ENCODE assay signal across 8 cellular contexts in the genomic region with DNA sequence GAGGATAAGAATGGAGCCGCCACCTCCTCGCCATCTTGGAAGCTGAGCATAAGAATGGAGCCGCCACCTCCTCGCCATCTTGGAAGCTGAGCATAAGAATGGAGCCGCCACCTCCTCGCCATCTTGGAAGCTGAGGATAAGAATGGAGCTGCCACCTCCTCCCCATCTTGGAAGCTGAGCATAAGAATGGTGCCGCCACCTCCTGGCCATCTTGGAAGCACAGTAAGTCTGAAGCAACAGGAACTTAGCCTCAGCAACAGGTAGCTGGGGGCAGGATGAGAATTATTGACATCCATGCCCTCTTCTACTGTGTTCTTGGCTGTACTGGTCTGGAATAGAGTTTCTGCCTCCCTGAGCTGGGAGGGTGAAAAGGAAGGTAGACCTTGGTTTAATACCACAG.
A peak's percentile ranks its signal among the peaks of the same experiment; 100 is the strongest.
DNase-seq lines count a peak whose midpoint lies in the region; ATAC-seq and TF ChIP-seq lines count a peak whose summit lies in the region.
"Not testable (repeated sequence)": the region's sequence is repeated elsewhere in the genome, so short reads cannot be mapped to it uniquely, and the experiment has no call there.

No MANE protein-coding gene starts in this region.

- H3K4me1 ChIP-seq in PC-3 (ENCODE audit: insufficient read depth, low read length): not testable (repeated sequence)

- H3K9me2 ChIP-seq in PC-3 (replicated peaks; ENCODE audit: low read length): not testable (repeated sequence)

- not testable (repeated sequence) for H3K79me2 ChIP-seq in PC-3 (ENCODE audit: low read length)

- H2AFZ ChIP-seq in PC-3 (ENCODE audit: low read length): not testable (repeated sequence)

- ATAC-seq in PC-3 (peak; percentile 24; the same call in 1 of the 2 replicates), esophagus mucosa (peak; percentile 46)

- intact Hi-C loops in PC-3 (cut with micrococcal nuclease): not testable (repeated sequence)

- not testable (repeated sequence) for H3F3A ChIP-seq in PC-3 (ENCODE audit: low read length, unreplicated experiment)

- POLR2A ChIA-PET in AG04450 (lab: Yijun Ruan, JAX); PC-3 (lab: Charles Lee; ENCODE audit: unreplicated experiment): not testable (repeated sequence)

- not testable (repeated sequence) for H3K9ac ChIP-seq in PC-3 (ENCODE audit: low read length)

- H3K27me3 ChIP-seq in AG04450 (ENCODE audit: control insufficient read depth, insufficient read depth, low read length); PC-3 (ENCODE audit: low read length): not testable (repeated sequence)

- not testable (repeated sequence) for H3K27ac ChIP-seq in AG04450 (ENCODE audit: low read depth, low read length); PC-3 (ENCODE audit: low read length)

- not testable (repeated sequence) for H3K9me3 ChIP-seq in AG04450 (ENCODE audit: control insufficient read depth, insufficient read depth, low read length); PC-3 (ENCODE audit: low read length)

- TF ChIP-seq CTCF in AG04450 (IDR thresholded peaks at IDR 0.05; ENCODE audit: low read depth, low read length) (peak; percentile 44; the same call in 1 of the 2 replicates), PC-3 (conservative IDR thresholded peaks at IDR 0.05; ENCODE audit: low read depth, low read length) (peak; percentile 52)

- H3K4me3 ChIP-seq in AG04450 (ENCODE audit: low read depth, low read length); PC-3 (ENCODE audit: low read length): not testable (repeated sequence)

- H3K36me3 ChIP-seq in PC-3 (ENCODE audit: low read depth, low read length): not testable (repeated sequence)

- CTCF ChIA-PET in AG04450 (lab: Charles Lee): interaction anchor here (0.6 to 2.2 kb wide), 7 partner anchors 10 to 347 kb away, joined by 3 to 14 read pairs (median 3); no protein-coding TSS in a partner anchor
- CTCF ChIA-PET in PC-3 (lab: Charles Lee): not testable (repeated sequence)

- BruUV-seq in PC-3 (replicated peaks; lab: Mats Ljungman, UMichigan): not testable (repeated sequence)

- not testable (repeated sequence) for DNase-seq in AG04450 (ENCODE audit: low read depth, low spot score)
- peak; percentile 9 for DNase-seq in GM04504 (ENCODE audit: low read depth)
- peak; percentile 17 for DNase-seq in HT1080 (ENCODE audit: low read depth)
- DNase-seq in PC-3: peak; percentile 32
- peak; percentile 52 for DNase-seq in amniotic epithelial cell (ENCODE audit: low read depth)
- peak; percentile 69 for DNase-seq in iris pigment epithelial cell (ENCODE audit: low read depth)
- DNase-seq in renal cortical epithelial cell (ENCODE audit: low read depth): peak; percentile 40

- not testable (repeated sequence) for H4K20me1 ChIP-seq in PC-3 (ENCODE audit: low read length)

- not testable (repeated sequence) for H3K4me2 ChIP-seq in PC-3 (ENCODE audit: low read length)
